Comparison of ENCODE assay signal across 18 cellular contexts in genomic region chr6:147958683-147959082, GRCh38.
"Had no signal": no experiment of that assay in that cellular context is flagged by ENCODE, and none has a peak within 500 bp of the region (broad histone marks: within the 10 kb centered on the region; RNA-seq: fewer than 3 reads in every experiment).

No MANE protein-coding gene starts in this region.

- H3K36me3 ChIP-seq: pancreas, right atrium auricular region had no signal

- H3K4me1 ChIP-seq: pancreas, right atrium auricular region had no signal

- H3K27ac ChIP-seq: pancreas, right atrium auricular region, skin epidermis had no signal

- DNase-seq: activated CD4-positive, alpha-beta T cell treated with anti-CD3 and anti-CD28 coated beads for 48 hours; activated CD8-positive, alpha-beta memory T cell treated with anti-CD3 and anti-CD28 coated beads, Interleukin-2, amount 50 U/mL, for 48 hours; activated naive CD8-positive, alpha-beta T cell treated with anti-CD3 and anti-CD28 coated beads, Interleukin-2, amount 10 ng/mL, durations not matched to agents 7 days and 5 days; cerebellar nuclear complex; effector memory CD4-positive, alpha-beta T cell; foreskin fibroblast; hippocampal formation; naive thymus-derived CD8-positive, alpha-beta T cell; pancreas; stimulated activated CD4-positive, alpha-beta T cell treated with anti-CD3 and anti-CD28 coated beads, Interleukin-15, amount 100 ng/mL, for 24 hours; stimulated activated CD4-positive, alpha-beta T cell treated with anti-CD3 and anti-CD28 coated beads, Interleukin-4, amount 100 ng/mL, for 24 hours; stimulated activated naive CD4-positive, alpha-beta T cell treated with Interleukin-2 at 50 U/mL for 16 hours; T-helper 2 cell; trophoblast cell had no signal

- H3K27me3 Mint-ChIP-seq: activated naive CD8-positive, alpha-beta T cell treated with anti-CD3 and anti-CD28 coated beads, Interleukin-2, amount 10 ng/mL, durations not matched to agents 7 days and 5 days; dendritic cell treated with granulocyte-macrophage colony-stimulating factor and Interleukin-4, amounts not matched to agents 40 ng/mL and 50 ng/mL, for 4 days; naive thymus-derived CD8-positive, alpha-beta T cell had no signal

- H3K4me3 ChIP-seq: pancreas, right atrium auricular region, skin epidermis had no signal

- H3K4me1 Mint-ChIP-seq: activated naive CD8-positive, alpha-beta T cell treated with anti-CD3 and anti-CD28 coated beads, Interleukin-2, amount 10 ng/mL, durations not matched to agents 7 days and 5 days; naive thymus-derived CD8-positive, alpha-beta T cell; WTC11 had no signal

- H3K27ac Mint-ChIP-seq: activated naive CD8-positive, alpha-beta T cell treated with anti-CD3 and anti-CD28 coated beads, Interleukin-2, amount 10 ng/mL, durations not matched to agents 7 days and 5 days; dendritic cell treated with granulocyte-macrophage colony-stimulating factor and Interleukin-4, amounts not matched to agents 40 ng/mL and 50 ng/mL, for 4 days; naive thymus-derived CD8-positive, alpha-beta T cell; WTC11 had no signal

- H3K27me3 ChIP-seq: pancreas, right atrium auricular region had no signal

- H3K4me3 Mint-ChIP-seq: activated naive CD8-positive, alpha-beta T cell treated with anti-CD3 and anti-CD28 coated beads, Interleukin-2, amount 10 ng/mL, durations not matched to agents 7 days and 5 days; dendritic cell treated with granulocyte-macrophage colony-stimulating factor and Interleukin-4, amounts not matched to agents 40 ng/mL and 50 ng/mL, for 4 days; naive thymus-derived CD8-positive, alpha-beta T cell; WTC11 had no signal

- H3K36me3 Mint-ChIP-seq: activated naive CD8-positive, alpha-beta T cell treated with anti-CD3 and anti-CD28 coated beads, Interleukin-2, amount 10 ng/mL, durations not matched to agents 7 days and 5 days; naive thymus-derived CD8-positive, alpha-beta T cell; WTC11 had no signal

- ATAC-seq: naive thymus-derived CD8-positive, alpha-beta T cell; pancreas; WTC11 had no signal

- H3K9me3 ChIP-seq: pancreas, right atrium auricular region had no signal

- H3K9me3 Mint-ChIP-seq: activated naive CD8-positive, alpha-beta T cell treated with anti-CD3 and anti-CD28 coated beads, Interleukin-2, amount 10 ng/mL, durations not matched to agents 7 days and 5 days; dendritic cell treated with granulocyte-macrophage colony-stimulating factor and Interleukin-4, amounts not matched to agents 40 ng/mL and 50 ng/mL, for 4 days; WTC11 had no signal
